19 cellular contexts compared by ENCODE assay signal in the genomic region with DNA sequence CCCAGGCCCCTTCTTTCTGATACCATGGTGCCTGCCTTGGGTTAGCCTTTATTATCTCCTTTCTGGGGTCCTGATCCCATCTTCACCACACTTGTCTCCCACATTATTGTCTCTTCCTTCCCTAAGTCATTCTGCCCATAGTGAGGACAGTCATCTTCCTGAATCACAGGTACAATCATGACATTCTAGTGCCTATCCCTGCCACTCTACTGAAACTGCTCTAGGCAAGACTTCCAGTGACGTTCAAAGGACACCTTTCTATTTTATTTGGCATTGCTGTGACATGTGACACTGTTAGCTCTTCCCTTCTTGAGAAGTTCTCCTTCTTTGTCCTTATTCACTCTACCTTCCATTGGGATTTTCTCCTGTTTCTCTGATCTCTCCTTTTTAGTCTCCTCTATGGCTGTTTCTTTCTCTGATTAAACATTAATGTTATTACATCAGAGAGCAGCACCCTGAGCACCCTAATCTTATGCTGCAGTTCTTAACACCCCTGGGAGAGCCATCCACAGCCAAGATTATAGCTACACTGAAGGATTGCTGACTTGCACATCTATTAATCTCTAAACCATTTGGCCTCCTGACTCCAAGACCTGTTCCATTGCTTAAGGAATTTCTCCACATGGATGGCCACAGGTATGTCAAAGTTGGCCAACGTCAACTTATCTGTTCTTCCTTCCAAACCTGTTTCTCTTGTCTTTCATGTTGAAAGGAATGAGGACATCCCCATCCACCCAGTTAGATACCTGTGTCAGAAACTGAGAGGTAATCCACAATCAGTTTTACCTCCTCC. TPM values are rescaled to one million over a fixed set of nuclear protein-coding genes. Genes with fewer than 3 reads are reported as not detected.
"Had no signal": no experiment of that assay in that cellular context is flagged by ENCODE, and none has a peak within 500 bp of the region (broad histone marks: within the 10 kb centered on the region; RNA-seq: fewer than 3 reads in every experiment).

No MANE protein-coding gene starts in this region.

- H3K4me3 Mint-ChIP-seq: memory B cell; natural killer cell treated with Interleukin-12 subunit alpha and Interleukin-12 subunit beta and Interleukin-15 and Interleukin-18, amount 100 ng/mL, for 72 hours; stimulated activated naive CD8-positive, alpha-beta T cell treated with anti-CD3 and anti-CD28 coated beads, Interleukin-15, Interleukin-2, amounts not matched to agents 100 ng/mL and 50 ng/mL, for 24 hours had no signal

- H3K27me3 ChIP-seq: adrenal gland, sigmoid colon had no signal

- DNase-seq: activated CD4-positive, alpha-beta T cell treated with anti-CD3 and anti-CD28 coated beads, Interleukin-2, amount 50 U/mL, for 4 hours; activated CD4-positive, CD25-positive, alpha-beta regulatory T cell treated with anti-CD3 and anti-CD28 coated beads, Interleukin-2, amount 50 U/mL, for 72 hours; activated naive CD4-positive, alpha-beta T cell treated with anti-CD3 and anti-CD28 coated beads, Interleukin-2, amount 50 U/mL, for 16 hours; activated T-cell treated with anti-CD3 and anti-CD28 coated beads, Interleukin-2, amount 50 U/mL, for 1 hour; adrenal gland; central memory CD4-positive, alpha-beta T cell; effector CD4-positive, alpha-beta T cell; hypothalamus; left colon; psoas muscle; sigmoid colon; stimulated activated CD4-positive, alpha-beta T cell treated with anti-CD3 and anti-CD28 coated beads, Interleukin-2, amount 100 ng/mL, for 48 hours had no signal

- H3K27ac ChIP-seq: adrenal gland, coronary artery, psoas muscle, sigmoid colon, thoracic aorta had no signal

- H3K27me3 Mint-ChIP-seq: memory B cell; stimulated activated naive CD8-positive, alpha-beta T cell treated with anti-CD3 and anti-CD28 coated beads, Interleukin-15, Interleukin-2, amounts not matched to agents 100 ng/mL and 50 ng/mL, for 24 hours had no signal

- ATAC-seq: left colon; natural killer cell treated with Interleukin-12 subunit alpha and Interleukin-12 subunit beta and Interleukin-15 and Interleukin-18, amount 100 ng/mL, for 72 hours; psoas muscle had no signal

- H3K27ac Mint-ChIP-seq: memory B cell; natural killer cell treated with Interleukin-12 subunit alpha and Interleukin-12 subunit beta and Interleukin-15 and Interleukin-18, amount 100 ng/mL, for 72 hours; stimulated activated naive CD8-positive, alpha-beta T cell treated with anti-CD3 and anti-CD28 coated beads, Interleukin-15, Interleukin-2, amounts not matched to agents 100 ng/mL and 50 ng/mL, for 24 hours had no signal

- H3K9me3 ChIP-seq: adrenal gland, psoas muscle, sigmoid colon, thoracic aorta had no signal

- H3K36me3 ChIP-seq: adrenal gland, sigmoid colon, thoracic aorta had no signal

- H3K4me3 ChIP-seq: adrenal gland, coronary artery, psoas muscle, sigmoid colon, thoracic aorta had no signal

- H3K4me1 ChIP-seq: adrenal gland, psoas muscle, sigmoid colon had no signal

- FAIRE-seq: urothelium cell line had no signal

RNA-seq across cellular contexts. Expression of a gene that starts 10.9 kb away (rescaled TPM):
- total RNA-seq: glomerular endothelial cell had no signal
